Comparison of ENCODE assay signal across 17 cellular contexts in the genomic region with DNA sequence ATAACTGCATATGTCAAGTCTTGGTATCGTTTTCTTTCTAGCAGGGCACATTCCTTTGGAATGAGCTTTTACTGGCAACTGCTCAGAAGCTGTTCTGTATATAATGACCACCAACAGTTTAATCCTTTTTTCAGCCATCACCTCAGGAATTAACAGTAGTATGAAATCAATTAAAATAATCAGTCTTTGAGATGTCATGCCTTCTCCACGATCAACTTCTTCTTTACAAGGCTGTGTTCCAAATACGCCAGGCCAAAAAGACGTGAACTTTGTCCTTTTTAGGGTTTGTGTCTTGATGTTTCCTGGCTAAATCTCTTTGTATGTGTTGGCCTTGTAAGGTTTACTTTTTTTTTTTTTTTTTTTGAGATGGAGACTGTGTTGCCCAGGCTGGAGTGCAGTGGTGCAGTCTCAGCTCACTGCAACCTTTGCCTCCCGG. TPM values are rescaled to one million over a fixed set of nuclear protein-coding genes. Genes with fewer than 3 reads are reported as not detected.
A peak's percentile ranks its signal among the peaks of the same experiment; 100 is the strongest.
DNase-seq lines count a peak whose midpoint lies in the region; ATAC-seq and TF ChIP-seq lines count a peak whose summit lies in the region.
"Had no signal": no experiment of that assay in that cellular context is flagged by ENCODE, and none has a peak within 500 bp of the region (broad histone marks: within the 10 kb centered on the region; RNA-seq: fewer than 3 reads in every experiment).

No MANE protein-coding gene starts in this region.

- ATAC-seq in RWPE2 (ENCODE audit: low read depth), result peak; percentile 88
- no peak for ATAC-seq in GM21786 (IDR thresholded peaks at IDR 0.05; ENCODE audit: unreplicated experiment)
- no peak for ATAC-seq in HG03442 (IDR thresholded peaks at IDR 0.05; ENCODE audit: unreplicated experiment)
- ATAC-seq: effector memory CD8-positive, alpha-beta T cell; GM12878 had no signal

- H3K27me3 ChIP-seq in RWPE2 (ENCODE audit: insufficient read depth, poor library complexity, severe bottlenecking) (no peaks in the 10 kb centered on the region), fibroblast of lung (ENCODE audit: control insufficient read depth, insufficient read depth, low read length) (no peaks in the 10 kb centered on the region), skeletal muscle satellite cell (ENCODE audit: control insufficient read depth, insufficient read depth, low read length) (no peaks in the 10 kb centered on the region)
- H3K27me3 ChIP-seq: right atrium auricular region, suprapubic skin had no signal

- TF ChIP-seq CTCF in RWPE2 (IDR thresholded peaks at IDR 0.05; ENCODE audit: poor library complexity, severe bottlenecking) (no peak), fibroblast of lung (conservative IDR thresholded peaks at IDR 0.05 in 1 of 2, IDR thresholded peaks at IDR 0.05 in 1 of 2; ENCODE audit: low read depth in 1 of 2, low read length in 2 of 2) (no peak)

- H3K4me1 ChIP-seq in RWPE2 (ENCODE audit: insufficient read depth, poor library complexity, severe bottlenecking) (peaks cover 6% of the 10 kb centered on the region), fibroblast of lung (ENCODE audit: control insufficient read depth, extremely low read depth, insufficient read depth, low read length) (peaks cover 7% of the 10 kb centered on the region), skeletal muscle satellite cell (ENCODE audit: control insufficient read depth, insufficient read depth, low read length) (peaks cover 32% of the 10 kb centered on the region)

- H3K4me3 ChIP-seq in RWPE2 (ENCODE audit: severe bottlenecking) (no peak overlapping the region), fibroblast of lung (replicated peaks in 1 of 4; ENCODE audit: control extremely low read depth in 1 of 4, insufficient read depth in 1 of 4, low read depth in 3 of 4, low read length in 4 of 4) (no peak overlapping the region), skeletal muscle satellite cell (ENCODE audit: low read length) (no peak overlapping the region)
- H3K4me3 ChIP-seq: GM12878, right atrium auricular region, suprapubic skin had no signal

- peak overlapping the region; percentile 41 for H3K27ac ChIP-seq in RWPE2 (ENCODE audit: poor library complexity, severe bottlenecking)
- H3K27ac ChIP-seq in fibroblast of lung (ENCODE audit: insufficient read depth, low read length), result peak overlapping the region; percentile 64
- H3K27ac ChIP-seq: right atrium auricular region, suprapubic skin had no signal

- H3K9ac ChIP-seq in fibroblast of lung (ENCODE audit: insufficient read depth, low read length), result no peak overlapping the region
- no peak overlapping the region for H3K9ac ChIP-seq in skeletal muscle satellite cell (ENCODE audit: low read depth, low read length)

- H3K4me2 ChIP-seq in fibroblast of lung (ENCODE audit: extremely low read depth, insufficient read depth, low read length) (peak overlapping the region; percentile 42), skeletal muscle satellite cell (ENCODE audit: low read length) (peak overlapping the region; percentile 57)

- DNase-seq in GM03348 (ENCODE audit: low spot score) (peak; percentile 54), RWPE2 (ENCODE audit: low spot score) (no peak), fibroblast of lung (ENCODE audit: low read depth in 2 of 2) (peak; percentile 91 to 96), Kasumi-1 (lab: John Stamatoyannopoulos, UW) (no peak)
- no peak for DNase-seq in activated CD4-positive, alpha-beta T cell treated with anti-CD3 and anti-CD28 coated beads, Interleukin-2, amount 50 U/mL, for 48 hours
- DNase-seq: activated CD4-positive, alpha-beta memory T cell treated with anti-CD3 and anti-CD28 coated beads, Interleukin-2, amount 10 ng/mL, durations not matched to agents 7 days and 5 days; DMS 273 treated with DMSO at 0.1 percent for 48 hours; effector memory CD8-positive, alpha-beta T cell; KBM-7; midbrain; NCI-H2081 treated with DMSO at 0.1 percent for 48 hours had no signal

- peaks cover 52% of the 10 kb centered on the region for H3K79me2 ChIP-seq in fibroblast of lung (ENCODE audit: control insufficient read depth, insufficient read depth, low read length)

- H2AFZ ChIP-seq in fibroblast of lung (ENCODE audit: low read length), result no peak overlapping the region

- H3K36me3 ChIP-seq in RWPE2 (ENCODE audit: low read depth) (peaks cover 12% of the 10 kb centered on the region), fibroblast of lung (ENCODE audit: control insufficient read depth, insufficient read depth, low read length) (peaks cover 5% of the 10 kb centered on the region), skeletal muscle satellite cell (ENCODE audit: insufficient read depth, low read length) (peaks cover 12% of the 10 kb centered on the region)
- H3K36me3 ChIP-seq: right atrium auricular region had no signal

- H3K9me3 ChIP-seq in RWPE2 (ENCODE audit: severe bottlenecking) (no peaks in the 10 kb centered on the region), fibroblast of lung (ENCODE audit: control insufficient read depth, insufficient read depth, low read depth, low read length) (no peaks in the 10 kb centered on the region), skeletal muscle satellite cell (replicated peaks; ENCODE audit: low read length) (no peaks in the 10 kb centered on the region)
- H3K9me3 ChIP-seq: right atrium auricular region, suprapubic skin had no signal

- no peaks in the 10 kb centered on the region for H4K20me1 ChIP-seq in fibroblast of lung (ENCODE audit: control insufficient read depth, extremely low read depth, insufficient read depth, low read length)

RNA-seq across cellular contexts. Expression of a gene that starts 54.9 kb away (rescaled TPM):
- total RNA-seq in fibroblast of lung, result 73.2 and 178 TPM in 2 replicates
- 54.1 and 82.1 TPM in 2 replicates for polyA plus RNA-seq in fibroblast of lung
- polyA plus RNA-seq in fibroblast of lung (2012), result 103 and 125 TPM in 2 replicates
- 861 and 1,173 TPM in 2 replicates for polyA minus RNA-seq in fibroblast of lung (ENCODE audit: low replicate concordance)
- 28.1 and 29.9 TPM in 2 replicates for total RNA-seq in skeletal muscle satellite cell (2012; rRNA removed)

Comparison
In these comparisons a context has a peak if more than half of its experiments do, and no peak if none do; other contexts are left out.
1. DNase-seq: peak in GM03348 (single experiment) and fibroblast of lung (2 of 2); none in RWPE2 (single experiment), Kasumi-1 (0 of 2) and activated CD4-positive, alpha-beta T cell treated with anti-CD3 and anti-CD28 coated beads, Interleukin-2, amount 50 U/mL, for 48 hours (0 of 2).